In the genomic region with DNA sequence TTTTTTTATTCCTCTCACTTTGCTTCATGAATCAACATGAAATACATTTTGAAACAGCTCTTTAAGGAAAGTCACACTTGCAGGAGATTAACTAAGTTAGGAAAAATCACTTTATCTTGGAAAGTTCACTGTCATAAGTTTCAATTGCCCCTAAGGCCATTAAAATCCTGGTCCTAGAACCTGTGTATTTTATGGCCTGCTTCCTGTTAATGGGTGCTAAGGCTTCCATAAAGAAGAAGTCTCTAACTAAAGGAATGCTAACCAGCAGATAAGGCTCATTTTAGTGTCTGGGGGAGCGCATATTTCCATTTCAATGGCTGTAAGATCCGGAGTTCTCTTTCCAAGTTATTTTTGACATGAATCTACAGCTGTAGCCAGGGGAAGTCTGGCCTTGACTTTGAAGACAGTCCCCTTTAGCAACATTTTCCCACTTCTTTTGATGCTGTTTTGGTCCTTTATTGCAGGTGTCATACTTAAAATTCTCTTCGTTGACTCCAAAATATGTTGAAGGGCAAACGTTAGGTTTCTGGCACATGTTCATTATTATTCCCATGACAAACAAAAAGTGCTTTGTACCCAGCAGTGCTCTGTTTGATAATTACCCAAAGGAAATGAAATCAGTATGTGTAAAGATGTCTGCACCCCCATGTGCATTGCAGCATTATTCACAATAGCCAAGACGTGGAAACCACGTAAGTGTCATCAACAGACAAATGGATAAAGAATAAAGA, we compare ENCODE assay signal across 27 cellular contexts. TPM values are rescaled to one million over a fixed set of nuclear protein-coding genes. Genes with fewer than 3 reads are reported as not detected.
A peak's percentile ranks its signal among the peaks of the same experiment; 100 is the strongest.
DNase-seq lines count a peak whose midpoint lies in the region; ATAC-seq and TF ChIP-seq lines count a peak whose summit lies in the region.
"Had no signal": no experiment of that assay in that cellular context is flagged by ENCODE, and none has a peak within 500 bp of the region (broad histone marks: within the 10 kb centered on the region; RNA-seq: fewer than 3 reads in every experiment).

No MANE protein-coding gene starts in this region.

- H3K4me2 ChIP-seq in BLaER1 treated with 17β-estradiol and CSF1 and Interleukin-3, amounts not matched to agents 10 nM and 100 nM = peak overlapping the region in 7 of 11 experiments; percentile 15 to 56 (median 44); a peak in 12 of 22 replicates
- H3K4me2 ChIP-seq: KMS-11 had no signal

- H3K36me3 Mint-ChIP-seq in glutamatergic neuron (ENCODE audit: unreplicated experiment) (no peaks in the 10 kb centered on the region), nephron (ENCODE audit: low read depth) (no peaks in the 10 kb centered on the region)
- H3K36me3 Mint-ChIP-seq: CD4-positive, alpha-beta memory T cell; stimulated activated effector memory CD8-positive, alpha-beta T cell treated with anti-CD3 and anti-CD28 coated beads, Interleukin-12 subunit alpha, Interleukin-12 subunit beta, amount 100 ng/mL, for 72 hours had no signal

- H3K9me3 Mint-ChIP-seq in glutamatergic neuron (ENCODE audit: unreplicated experiment) (peaks cover 6% of the 10 kb centered on the region), nephron (no peaks in the 10 kb centered on the region)
- H3K9me3 Mint-ChIP-seq: stimulated activated effector memory CD8-positive, alpha-beta T cell treated with anti-CD3 and anti-CD28 coated beads, Interleukin-12 subunit alpha, Interleukin-12 subunit beta, amount 100 ng/mL, for 72 hours had no signal

- no peak for ATAC-seq in HG02970 (IDR thresholded peaks at IDR 0.05; ENCODE audit: low FRiP score, unreplicated experiment)
- no peak for ATAC-seq in HG03565 (IDR thresholded peaks at IDR 0.05; ENCODE audit: unreplicated experiment)
- ATAC-seq: esophagus mucosa; GM12878; PC-3; right lobe of liver; stimulated activated effector memory CD8-positive, alpha-beta T cell treated with anti-CD3 and anti-CD28 coated beads, Interleukin-12 subunit alpha, Interleukin-12 subunit beta, amount 100 ng/mL, for 72 hours had no signal

- H3K4me1 Mint-ChIP-seq in glutamatergic neuron (ENCODE audit: low read depth, unreplicated experiment) = peaks cover 30% of the 10 kb centered on the region
- peaks cover 14% of the 10 kb centered on the region for H3K4me1 Mint-ChIP-seq in nephron
- H3K4me1 Mint-ChIP-seq: CD4-positive, alpha-beta memory T cell; stimulated activated effector memory CD8-positive, alpha-beta T cell treated with anti-CD3 and anti-CD28 coated beads, Interleukin-12 subunit alpha, Interleukin-12 subunit beta, amount 100 ng/mL, for 72 hours had no signal

- H4K20me1 ChIP-seq in BLaER1 treated with 17β-estradiol and CSF1 and Interleukin-3, amounts not matched to agents 10 nM and 100 nM = no peaks in the 10 kb centered on the region

- 0 out of 22 replicates have a peak overlapping the region, but pooled peaks of 1 of the 11 experiments have one; percentile 8 for H3K27ac ChIP-seq in BLaER1 treated with 17β-estradiol and CSF1 and Interleukin-3, amounts not matched to agents 10 nM and 100 nM
- H3K27ac ChIP-seq: adrenal gland, KMS-11, ovary, right lobe of liver, thyroid gland, WERI-Rb-1 had no signal

- no peaks in the 10 kb centered on the region for H3K36me3 ChIP-seq in BLaER1 treated with 17β-estradiol and CSF1 and Interleukin-3, amounts not matched to agents 10 nM and 100 nM
- H3K36me3 ChIP-seq: adrenal gland, ovary, right lobe of liver, thyroid gland, WERI-Rb-1 had no signal

- H3K4me1 ChIP-seq in BLaER1 treated with 17β-estradiol and CSF1 and Interleukin-3, amounts not matched to agents 10 nM and 100 nM = peaks cover 0 to 17% (median 11%) of the 10 kb centered on the region in 10 experiments; a peak in 12 of 20 replicates
- H3K4me1 ChIP-seq: adrenal gland, right lobe of liver, thyroid gland had no signal

- H3K4me3 Mint-ChIP-seq in glutamatergic neuron (ENCODE audit: unreplicated experiment) (no peak overlapping the region), nephron (no peak overlapping the region)
- H3K4me3 Mint-ChIP-seq: stimulated activated effector memory CD8-positive, alpha-beta T cell treated with anti-CD3 and anti-CD28 coated beads, Interleukin-12 subunit alpha, Interleukin-12 subunit beta, amount 100 ng/mL, for 72 hours had no signal

- peaks cover 9 to 17% (median 14%) of the 10 kb centered on the region in 11 experiments; a peak in 21 of 22 replicates for H3K9me3 ChIP-seq in BLaER1 treated with 17β-estradiol and CSF1 and Interleukin-3, amounts not matched to agents 10 nM and 100 nM (replicated peaks in 1 of 11)
- H3K9me3 ChIP-seq: adrenal gland, ovary, right lobe of liver, thyroid gland had no signal

- H3K27me3 ChIP-seq in BLaER1 treated with 17β-estradiol and CSF1 and Interleukin-3, amounts not matched to agents 10 nM and 100 nM = no peaks in the 10 kb centered on the region
- H3K27me3 ChIP-seq: adrenal gland, ovary, right lobe of liver, thyroid gland had no signal

- H3K9ac ChIP-seq in BLaER1 treated with 17β-estradiol and CSF1 and Interleukin-3, amounts not matched to agents 10 nM and 100 nM = no peak overlapping the region
- H3K9ac ChIP-seq: KMS-11 had no signal

- peaks cover 4% of the 10 kb centered on the region for H3K27me3 Mint-ChIP-seq in glutamatergic neuron (ENCODE audit: unreplicated experiment)
- H3K27me3 Mint-ChIP-seq in nephron (ENCODE audit: low read depth) = no peaks in the 10 kb centered on the region

- peak; percentile 20 for DNase-seq in astrocyte of the hippocampus (ENCODE audit: low read depth, low spot score)
- no peak for DNase-seq in glutamatergic neuron
- DNase-seq in NCI-H510A treated with DMSO at 0.1 percent for 48 hours (lab: John Stamatoyannopoulos, UW) = no peak
- no peak for DNase-seq in activated naive CD4-positive, alpha-beta T cell treated with Interleukin-2 at 50 U/mL for 16 hours
- DNase-seq: ACHN; activated CD4-positive, alpha-beta T cell treated with anti-CD3 and anti-CD28 coated beads, Interleukin-2, amount 50 U/mL, for 4 hours; activated effector memory CD4-positive, alpha-beta T cell treated with anti-CD3 and anti-CD28 coated beads, Interleukin-2, amount 50 U/mL, for 16 hours; adrenal gland; CD4-positive, alpha-beta memory T cell; DMS53; effector CD8-positive, alpha-beta T cell; NCI-H1694; ovary; PC-3; right lobe of liver; SIG-M5; thyroid gland; WERI-Rb-1 had no signal

- H3K27ac Mint-ChIP-seq in glutamatergic neuron (ENCODE audit: unreplicated experiment) (peak overlapping the region; percentile 34), nephron (peak overlapping the region; percentile 10 to 48 (median 41))
- H3K27ac Mint-ChIP-seq: CD4-positive, alpha-beta memory T cell; stimulated activated effector memory CD8-positive, alpha-beta T cell treated with anti-CD3 and anti-CD28 coated beads, Interleukin-12 subunit alpha, Interleukin-12 subunit beta, amount 100 ng/mL, for 72 hours had no signal

- TF ChIP-seq CTCF in glutamatergic neuron (IDR thresholded peaks at IDR 0.05; ENCODE audit: partially characterized antibody, unreplicated experiment) (no peak), nephron (IDR thresholded peaks at IDR 0.05; ENCODE audit: unreplicated experiment in 3 of 3) (no peak)

- no peak overlapping the region for H3K4me3 ChIP-seq in BLaER1 treated with 17β-estradiol and CSF1 and Interleukin-3, amounts not matched to agents 10 nM and 100 nM
- H3K4me3 ChIP-seq: adrenal gland, GM12878, ovary, right lobe of liver, thyroid gland had no signal

RNA-seq across cellular contexts. Expression of gene SH3BP4, which starts 34.4 kb away (rescaled TPM):
- 59.3 TPM for total RNA-seq in glutamatergic neuron (ENCODE audit: unreplicated experiment)
- total RNA-seq: T-helper 2 cell treated with Interferon-gamma antibody and Interleukin-4, amounts not matched to agents 100 ng/mL and 5 ng/mL, for 36 hours had no signal
